Comparison of ENCODE assay signal across 24 cellular contexts in genomic region chr21:31364265-31364945, GRCh38. TPM values are rescaled to one million over a fixed set of nuclear protein-coding genes. Genes with fewer than 3 reads are reported as not detected.
DNase-seq lines count a peak whose midpoint lies in the region; ATAC-seq and TF ChIP-seq lines count a peak whose summit lies in the region.
"Had no signal": no experiment of that assay in that cellular context is flagged by ENCODE, and none has a peak within 500 bp of the region (broad histone marks: within the 10 kb centered on the region; RNA-seq: fewer than 3 reads in every experiment).

No MANE protein-coding gene starts in this region.

- intact Hi-C loops in activated CD4-positive, alpha-beta T cell treated with anti-CD3 and anti-CD28 coated beads, Interleukin-2, amount 10 ng/mL, durations not matched to agents 24 days and 14 days (cut with micrococcal nuclease) = loop anchor here (1.0 to 5.0 kb wide), 2 partner anchors 10 to 33 kb away; no protein-coding TSS in a partner anchor

- H3K27me3 ChIP-seq in DND-41 (ENCODE audit: insufficient read depth, low read length, poor library complexity) = no peaks in the 10 kb centered on the region
- H3K27me3 ChIP-seq: dorsolateral prefrontal cortex, gastrocnemius medialis, MG63, upper lobe of left lung had no signal

- H3K36me3 Mint-ChIP-seq in activated CD4-positive, alpha-beta T cell treated with anti-CD3 and anti-CD28 coated beads, Interleukin-2, amount 10 ng/mL, durations not matched to agents 24 days and 14 days (ENCODE audit: low read depth) = peaks cover 13% of the 10 kb centered on the region
- peaks cover 45% of the 10 kb centered on the region for H3K36me3 Mint-ChIP-seq in activated CD8-positive, alpha-beta T cell treated with anti-CD3 and anti-CD28 coated beads, Interleukin-2, amount 10 ng/mL, durations not matched to agents 7 days and 5 days (ENCODE audit: low read depth)
- peaks cover 20% of the 10 kb centered on the region for H3K36me3 Mint-ChIP-seq in nephron progenitor cell (ENCODE audit: low read depth)

- ATAC-seq in DND-41 (ENCODE audit: insufficient read depth, low read depth) = peak; percentile 65
- ATAC-seq in activated CD8-positive, alpha-beta T cell treated with anti-CD3 and anti-CD28 coated beads, Interleukin-2, amount 10 ng/mL, durations not matched to agents 7 days and 5 days = peak; percentile 47
- no peak for ATAC-seq in GM21723 (IDR thresholded peaks at IDR 0.05; ENCODE audit: unreplicated experiment)
- ATAC-seq in HG03354 (IDR thresholded peaks at IDR 0.05; ENCODE audit: poor library complexity, severe bottlenecking, unreplicated experiment) = no peak
- ATAC-seq: A549, gastrocnemius medialis, GM23338, HepG2 had no signal

- TF ChIP-seq CTCF in DND-41 (IDR thresholded peaks at IDR 0.05; ENCODE audit: borderline replicate concordance, extremely low read depth, low read length, poor library complexity, severe bottlenecking) = no peak
- TF ChIP-seq CTCF in nephron progenitor cell (IDR thresholded peaks at IDR 0.05) = no peak

- POLR2A ChIA-PET in activated CD8-positive, alpha-beta T cell treated with anti-CD3 and anti-CD28 coated beads, Interleukin-2, amount 10 ng/mL, durations not matched to agents 7 days and 5 days (lab: Charles Lee) = interaction anchor here (1.7 to 1.8 kb wide), 2 partner anchors 10 to 195 kb away, joined by 5 to 13 read pairs; no protein-coding TSS in a partner anchor

- H3K4me1 Mint-ChIP-seq in activated CD4-positive, alpha-beta T cell treated with anti-CD3 and anti-CD28 coated beads, Interleukin-2, amount 10 ng/mL, durations not matched to agents 24 days and 14 days = peaks cover 55% of the 10 kb centered on the region
- H3K4me1 Mint-ChIP-seq in activated CD8-positive, alpha-beta T cell treated with anti-CD3 and anti-CD28 coated beads, Interleukin-2, amount 10 ng/mL, durations not matched to agents 7 days and 5 days (ENCODE audit: low read depth) = peaks cover 65% of the 10 kb centered on the region
- peaks cover 40% of the 10 kb centered on the region for H3K4me1 Mint-ChIP-seq in nephron progenitor cell

- peak overlapping the region; percentile 73 for H3K4me3 Mint-ChIP-seq in activated CD4-positive, alpha-beta T cell treated with anti-CD3 and anti-CD28 coated beads, Interleukin-2, amount 10 ng/mL, durations not matched to agents 24 days and 14 days
- H3K4me3 Mint-ChIP-seq in activated CD8-positive, alpha-beta T cell treated with anti-CD3 and anti-CD28 coated beads, Interleukin-2, amount 10 ng/mL, durations not matched to agents 7 days and 5 days = peak overlapping the region; percentile 63
- H3K4me3 Mint-ChIP-seq in nephron progenitor cell = peak overlapping the region; percentile 52
- H3K4me3 Mint-ChIP-seq: GM23338 had no signal

- peak; percentile 62 for DNase-seq in activated CD4-positive, alpha-beta T cell treated with anti-CD3 and anti-CD28 coated beads, Interleukin-2, amount 10 ng/mL, durations not matched to agents 24 days and 14 days
- no peak for DNase-seq in activated CD4-positive, alpha-beta T cell treated with anti-CD3 and anti-CD28 coated beads, Interleukin-2, amount 50 U/mL, for 4 hours
- DNase-seq in DND-41 (peak; percentile 54), nephron progenitor cell (no peak), NCI-H446 treated with DMSO at 0.1 percent for 48 hours (lab: John Stamatoyannopoulos, UW) (no peak)
- DNase-seq in activated CD8-positive, alpha-beta T cell treated with anti-CD3 and anti-CD28 coated beads, Interleukin-2, amount 10 ng/mL, durations not matched to agents 7 days and 5 days = no peak
- DNase-seq: amygdala; caudate nucleus; dorsolateral prefrontal cortex; erythroblast; gastrocnemius medialis; MG63; NCI-H1930; retina; SHP77; stimulated activated CD4-positive, alpha-beta T cell treated with anti-CD3 and anti-CD28 coated beads, Interleukin-12 subunit alpha, Interleukin-12 subunit beta, amount 100 ng/mL, for 4 hours; upper lobe of left lung; WERI-Rb-1 had no signal

- H3K27me3 Mint-ChIP-seq in activated CD4-positive, alpha-beta T cell treated with anti-CD3 and anti-CD28 coated beads, Interleukin-2, amount 10 ng/mL, durations not matched to agents 24 days and 14 days = no peaks in the 10 kb centered on the region
- H3K27me3 Mint-ChIP-seq in activated CD8-positive, alpha-beta T cell treated with anti-CD3 and anti-CD28 coated beads, Interleukin-2, amount 10 ng/mL, durations not matched to agents 7 days and 5 days (ENCODE audit: low read depth) = no peaks in the 10 kb centered on the region
- H3K27me3 Mint-ChIP-seq in nephron progenitor cell (ENCODE audit: low read depth, poor library complexity) = peaks cover 4% of the 10 kb centered on the region

- no peaks in the 10 kb centered on the region for H3K9me3 ChIP-seq in DND-41 (ENCODE audit: insufficient read depth, low read length, severe bottlenecking)
- H3K9me3 ChIP-seq: A549, gastrocnemius medialis had no signal

- no peak overlapping the region for H2AFZ ChIP-seq in DND-41 (ENCODE audit: low read depth, low read length)
- H2AFZ ChIP-seq: GM23338 had no signal

- H3K36me3 ChIP-seq in DND-41 (ENCODE audit: insufficient read depth, low read length) = no peaks in the 10 kb centered on the region
- H3K36me3 ChIP-seq: gastrocnemius medialis, MG63, upper lobe of left lung, WERI-Rb-1 had no signal

- peak overlapping the region; percentile 56 for H3K4me2 ChIP-seq in DND-41 (ENCODE audit: insufficient read depth, low read length)
- H3K4me2 ChIP-seq: A549, GM23338 had no signal

- peak overlapping the region; percentile 80 for H3K27ac Mint-ChIP-seq in activated CD4-positive, alpha-beta T cell treated with anti-CD3 and anti-CD28 coated beads, Interleukin-2, amount 10 ng/mL, durations not matched to agents 24 days and 14 days
- H3K27ac Mint-ChIP-seq in activated CD8-positive, alpha-beta T cell treated with anti-CD3 and anti-CD28 coated beads, Interleukin-2, amount 10 ng/mL, durations not matched to agents 7 days and 5 days = peak overlapping the region; percentile 90
- H3K27ac Mint-ChIP-seq in nephron progenitor cell = peak overlapping the region; percentile 97

- CTCF ChIA-PET in activated CD8-positive, alpha-beta T cell treated with anti-CD3 and anti-CD28 coated beads, Interleukin-2, amount 10 ng/mL, durations not matched to agents 7 days and 5 days (lab: Charles Lee) = interaction anchor here (0.6 to 2.5 kb wide), 14 partner anchors 10 to 217 kb away, joined by 3 to 7 read pairs (median 3); no protein-coding TSS in a partner anchor

- peaks cover 14% of the 10 kb centered on the region for H3K9me3 Mint-ChIP-seq in activated CD4-positive, alpha-beta T cell treated with anti-CD3 and anti-CD28 coated beads, Interleukin-2, amount 10 ng/mL, durations not matched to agents 24 days and 14 days
- H3K9me3 Mint-ChIP-seq in activated CD8-positive, alpha-beta T cell treated with anti-CD3 and anti-CD28 coated beads, Interleukin-2, amount 10 ng/mL, durations not matched to agents 7 days and 5 days (ENCODE audit: insufficient read depth) = peaks cover 8% of the 10 kb centered on the region
- peaks cover 18% of the 10 kb centered on the region for H3K9me3 Mint-ChIP-seq in nephron progenitor cell
- H3K9me3 Mint-ChIP-seq: GM23338 had no signal

- peaks cover 51% of the 10 kb centered on the region for H3K4me1 ChIP-seq in DND-41 (ENCODE audit: insufficient read depth, low read length)
- H3K4me1 ChIP-seq: A549, gastrocnemius medialis, upper lobe of left lung had no signal

- peaks cover 13% of the 10 kb centered on the region; the same call in 1 of the 2 replicates for H4K20me1 ChIP-seq in DND-41 (ENCODE audit: insufficient read depth, low read length)

- H3K9ac ChIP-seq in DND-41 (ENCODE audit: low read depth, low read length) = peak overlapping the region; percentile 28

- H3K79me2 ChIP-seq in DND-41 (ENCODE audit: insufficient read depth, low read length) = peaks cover 2% of the 10 kb centered on the region; the same call in 1 of the 2 replicates

- peak overlapping the region; percentile 83 for H3K27ac ChIP-seq in DND-41 (ENCODE audit: low read length)
- H3K27ac ChIP-seq: A549, C4-2B, gastrocnemius medialis, upper lobe of left lung, WERI-Rb-1 had no signal

- peak overlapping the region in 1 of 2 experiments; percentile 32; a peak in 2 of 4 replicates for H3K4me3 ChIP-seq in DND-41 (ENCODE audit: low read depth in 1 of 2, low read length in 2 of 2)
- H3K4me3 ChIP-seq: A549, dorsolateral prefrontal cortex, gastrocnemius medialis, GM23338, MG63, upper lobe of left lung had no signal

RNA-seq across cellular contexts. Expression of gene TIAM1, which starts 20.3 kb away (rescaled TPM):
- 104 and 105 TPM in 2 replicates for total RNA-seq in activated CD4-positive, alpha-beta T cell treated with anti-CD3 and anti-CD28 coated beads, Interleukin-2, amount 10 ng/mL, durations not matched to agents 24 days and 14 days
- total RNA-seq in activated CD8-positive, alpha-beta T cell treated with anti-CD3 and anti-CD28 coated beads, Interleukin-2, amount 10 ng/mL, durations not matched to agents 7 days and 5 days = 10 to 100 TPM; 41.5 to 46.9 TPM

Comparison
In these comparisons a context has a peak if more than half of its experiments do, and no peak if none do; other contexts are left out.
1. DNase-seq: peak in activated CD4-positive, alpha-beta T cell treated with anti-CD3 and anti-CD28 coated beads, Interleukin-2, amount 10 ng/mL, durations not matched to agents 24 days and 14 days (single experiment) and DND-41 (single experiment); none in activated CD4-positive, alpha-beta T cell treated with anti-CD3 and anti-CD28 coated beads, Interleukin-2, amount 50 U/mL, for 4 hours (0 of 2), activated CD8-positive, alpha-beta T cell treated with anti-CD3 and anti-CD28 coated beads, Interleukin-2, amount 10 ng/mL, durations not matched to agents 7 days and 5 days (single experiment), nephron progenitor cell (single experiment) and NCI-H446 treated with DMSO at 0.1 percent for 48 hours (single experiment).
2. ATAC-seq: peak in DND-41 (single experiment) and activated CD8-positive, alpha-beta T cell treated with anti-CD3 and anti-CD28 coated beads, Interleukin-2, amount 10 ng/mL, durations not matched to agents 7 days and 5 days (single experiment); none in GM21723 (single experiment) and HG03354 (single experiment).
3. Peak in every context shown above with its lines, with median percentiles within 50 percentile points of each other: H3K27ac Mint-ChIP-seq and H3K4me3 Mint-ChIP-seq.